Comparison of ENCODE assay signal across 12 cellular contexts in the genomic region with DNA sequence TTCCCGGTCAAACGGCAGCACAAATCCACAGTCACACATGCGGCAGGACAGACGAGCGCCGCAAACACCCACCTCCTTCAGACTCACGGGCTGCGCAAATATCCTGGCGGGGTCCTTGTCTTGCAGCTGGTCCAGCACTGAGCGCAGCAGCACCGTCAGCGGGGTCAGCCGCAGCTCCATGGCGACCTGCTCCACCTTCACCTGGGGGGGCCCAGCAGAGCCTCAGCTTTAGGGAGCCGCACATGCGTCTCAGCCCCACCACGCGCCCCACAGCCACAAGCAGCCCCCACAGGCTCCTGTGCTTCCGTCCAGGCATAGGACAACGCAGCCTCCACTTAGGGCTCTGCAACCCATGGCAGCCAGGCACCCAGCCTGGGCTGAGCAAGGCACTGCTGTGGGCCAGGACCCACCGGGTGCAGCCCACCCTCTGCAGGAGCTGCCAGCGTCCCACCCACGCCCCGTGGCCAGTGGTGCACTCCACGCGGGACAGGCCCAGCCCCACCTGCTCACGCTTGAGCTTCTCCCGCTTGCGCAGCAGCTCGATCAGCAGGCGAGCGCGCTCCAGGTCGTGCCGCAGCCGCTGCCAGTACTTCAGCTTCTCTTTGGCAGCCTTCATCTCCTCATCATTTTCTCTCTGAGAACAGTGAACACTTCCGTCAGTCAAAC. TPM values are rescaled to one million over a fixed set of nuclear protein-coding genes. Genes with fewer than 3 reads are reported as not detected.
A peak's percentile ranks its signal among the peaks of the same experiment; 100 is the strongest.
DNase-seq lines count a peak whose midpoint lies in the region; ATAC-seq and TF ChIP-seq lines count a peak whose summit lies in the region.
"Had no signal": no experiment of that assay in that cellular context is flagged by ENCODE, and none has a peak within 500 bp of the region (broad histone marks: within the 10 kb centered on the region; RNA-seq: fewer than 3 reads in every experiment).

No MANE protein-coding gene starts in this region.

- POLR2A ChIA-PET in activated CD4-positive, alpha-beta T cell treated with anti-CD3 and anti-CD28 coated beads, Interleukin-2, amount 10 ng/mL, durations not matched to agents 7 days and 5 days (lab: Charles Lee), result no interaction called here
- POLR2A ChIA-PET in activated CD8-positive, alpha-beta T cell treated with anti-CD3 and anti-CD28 coated beads for 36 hours (lab: Charles Lee), result no interaction called here

- H3K14ac ChIP-seq in neuronal stem cell (ENCODE audit: low read length), result no peak overlapping the region

- H3K18ac ChIP-seq in neuronal stem cell (ENCODE audit: low read length), result no peak overlapping the region

- no peak overlapping the region for H3K4me3 Mint-ChIP-seq in activated naive CD8-positive, alpha-beta T cell
- H3K4me3 Mint-ChIP-seq in activated naive CD8-positive, alpha-beta T cell treated with anti-CD3 and anti-CD28 coated beads, Interleukin-2, amount 50 U/mL, for 24 hours, result no peak overlapping the region
- H3K4me3 Mint-ChIP-seq in central memory CD8-positive, alpha-beta T cell, result no peak overlapping the region
- no peak overlapping the region for H3K4me3 Mint-ChIP-seq in activated CD4-positive, alpha-beta T cell treated with anti-CD3 and anti-CD28 coated beads, Interleukin-2, amount 10 ng/mL, durations not matched to agents 7 days and 5 days
- no peak overlapping the region for H3K4me3 Mint-ChIP-seq in activated CD8-positive, alpha-beta T cell treated with anti-CD3 and anti-CD28 coated beads for 36 hours

- in situ Hi-C loops in G401 (cut with HindIII; ENCODE audit: low sequenced_read_pairs), result loop anchor here (25.0 kb wide), 1 partner anchor 114 kb away; the partner anchor contains the start of genes ALG12 and CRELD2

- H2BK15ac ChIP-seq in neuronal stem cell (ENCODE audit: low read length), result no peak overlapping the region

- H3K27me3 Mint-ChIP-seq in activated naive CD8-positive, alpha-beta T cell, result no peaks in the 10 kb centered on the region
- no peaks in the 10 kb centered on the region for H3K27me3 Mint-ChIP-seq in activated naive CD8-positive, alpha-beta T cell treated with anti-CD3 and anti-CD28 coated beads, Interleukin-2, amount 50 U/mL, for 24 hours
- H3K27me3 Mint-ChIP-seq in central memory CD8-positive, alpha-beta T cell, result no peaks in the 10 kb centered on the region
- H3K27me3 Mint-ChIP-seq in activated CD4-positive, alpha-beta T cell treated with anti-CD3 and anti-CD28 coated beads, Interleukin-2, amount 10 ng/mL, durations not matched to agents 7 days and 5 days, result no peaks in the 10 kb centered on the region
- H3K27me3 Mint-ChIP-seq in activated CD8-positive, alpha-beta T cell treated with anti-CD3 and anti-CD28 coated beads for 36 hours, result no peaks in the 10 kb centered on the region

- no peak overlapping the region for H2BK120ac ChIP-seq in neuronal stem cell (ENCODE audit: low read depth, low read length)

- no peak overlapping the region for H3K4ac ChIP-seq in neuronal stem cell (ENCODE audit: low read length)

- peak overlapping the region; percentile 85 for H3K23ac ChIP-seq in neuronal stem cell (ENCODE audit: low read depth, low read length, poor library complexity)

- H2BK12ac ChIP-seq in neuronal stem cell (ENCODE audit: low read length), result peak overlapping the region; percentile 16

- no peak overlapping the region for H3K9ac ChIP-seq in neuronal stem cell (ENCODE audit: low read depth, low read length, poor library complexity)

- peaks cover 0 to 2% of the 10 kb centered on the region in 2 donors for H3K9me3 ChIP-seq in neuronal stem cell (replicated peaks in 1 of 2; ENCODE audit: control insufficient read depth in 2 of 2, insufficient read depth in 1 of 2, low read depth in 1 of 2, low read length in 2 of 2)
- H3K9me3 ChIP-seq: HAP-1 had no signal

- no peak for DNase-seq in activated naive CD8-positive, alpha-beta T cell treated with anti-CD3 and anti-CD28 coated beads, Interleukin-2, amount 50 U/mL, for 24 hours
- DNase-seq in G401 (ENCODE audit: low spot score) (peak; percentile 64), neuronal stem cell (ENCODE audit: low spot score) (no peak), MV-4-11 (lab: John Stamatoyannopoulos, UW) (no peak)
- no peak for DNase-seq in central memory CD8-positive, alpha-beta T cell (ENCODE audit: low spot score in 2 of 2)
- DNase-seq in activated CD4-positive, alpha-beta T cell treated with anti-CD3 and anti-CD28 coated beads, Interleukin-2, amount 10 ng/mL, durations not matched to agents 7 days and 5 days, result no peak
- no peak for DNase-seq in activated CD8-positive, alpha-beta T cell treated with anti-CD3 and anti-CD28 coated beads for 36 hours
- DNase-seq: DMS53 had no signal

- H2AK5ac ChIP-seq in neuronal stem cell (ENCODE audit: low read depth, low read length), result no peak overlapping the region

- CTCF ChIA-PET in activated CD4-positive, alpha-beta T cell treated with anti-CD3 and anti-CD28 coated beads, Interleukin-2, amount 10 ng/mL, durations not matched to agents 7 days and 5 days (lab: Charles Lee), result no interaction called here
- CTCF ChIA-PET in activated CD8-positive, alpha-beta T cell treated with anti-CD3 and anti-CD28 coated beads for 36 hours (lab: Charles Lee), result no interaction called here

- WGBS in neuronal stem cell (ENCODE audit: extremely low coverage in 2 of 2, insufficient read length in 2 of 2, insufficient replicate concordance in 1 of 2), 2 donors, result no CpG with 5 or more reads among the region's 37 CpGs

- H3K9me3 Mint-ChIP-seq in activated naive CD8-positive, alpha-beta T cell (ENCODE audit: low read depth), result no peaks in the 10 kb centered on the region
- no peaks in the 10 kb centered on the region for H3K9me3 Mint-ChIP-seq in activated naive CD8-positive, alpha-beta T cell treated with anti-CD3 and anti-CD28 coated beads, Interleukin-2, amount 50 U/mL, for 24 hours
- H3K9me3 Mint-ChIP-seq in central memory CD8-positive, alpha-beta T cell, result no peaks in the 10 kb centered on the region
- H3K9me3 Mint-ChIP-seq in activated CD4-positive, alpha-beta T cell treated with anti-CD3 and anti-CD28 coated beads, Interleukin-2, amount 10 ng/mL, durations not matched to agents 7 days and 5 days, result no peaks in the 10 kb centered on the region
- no peaks in the 10 kb centered on the region for H3K9me3 Mint-ChIP-seq in activated CD8-positive, alpha-beta T cell treated with anti-CD3 and anti-CD28 coated beads for 36 hours

- no peak overlapping the region for H3K4me2 ChIP-seq in neuronal stem cell (ENCODE audit: insufficient read depth, low read length, poor library complexity, severe bottlenecking)

- H3K27ac ChIP-seq in neuronal stem cell (replicated peaks; ENCODE audit: low read length), result no peak overlapping the region
- H3K27ac ChIP-seq: 22Rv1, HL-60 had no signal

- TF ChIP-seq CTCF in activated CD8-positive, alpha-beta T cell treated with anti-CD3 and anti-CD28 coated beads for 36 hours (IDR thresholded peaks at IDR 0.05), result no peak

- peaks cover 42% of the 10 kb centered on the region for H3K79me1 ChIP-seq in neuronal stem cell (ENCODE audit: low read depth, low read length)

- no peaks in the 10 kb centered on the region for H3K27me3 ChIP-seq in neuronal stem cell (ENCODE audit: control insufficient read depth in 3 of 3, insufficient read depth in 3 of 3, low read depth in 1 of 3, low read length in 3 of 3)

- peaks cover 21% of the 10 kb centered on the region for H3K4me1 Mint-ChIP-seq in activated naive CD8-positive, alpha-beta T cell (ENCODE audit: low read depth)
- H3K4me1 Mint-ChIP-seq in activated naive CD8-positive, alpha-beta T cell treated with anti-CD3 and anti-CD28 coated beads, Interleukin-2, amount 50 U/mL, for 24 hours, result peaks cover 5% of the 10 kb centered on the region
- peaks cover 47% of the 10 kb centered on the region for H3K4me1 Mint-ChIP-seq in central memory CD8-positive, alpha-beta T cell
- H3K4me1 Mint-ChIP-seq in activated CD4-positive, alpha-beta T cell treated with anti-CD3 and anti-CD28 coated beads, Interleukin-2, amount 10 ng/mL, durations not matched to agents 7 days and 5 days, result peaks cover 12% of the 10 kb centered on the region
- peaks cover 15% of the 10 kb centered on the region for H3K4me1 Mint-ChIP-seq in activated CD8-positive, alpha-beta T cell treated with anti-CD3 and anti-CD28 coated beads for 36 hours (ENCODE audit: low read depth)

- peaks cover 0 to 2% of the 10 kb centered on the region in 2 donors for H3K4me1 ChIP-seq in neuronal stem cell (ENCODE audit: control insufficient read depth in 2 of 2, insufficient read depth in 1 of 2, low read depth in 1 of 2, low read length in 2 of 2)
- H3K4me1 ChIP-seq: HAP-1 had no signal

- intact Hi-C loops in activated CD8-positive, alpha-beta T cell treated with anti-CD3 and anti-CD28 coated beads for 36 hours (cut with micrococcal nuclease), result no loop called here

- H3K27ac Mint-ChIP-seq in activated naive CD8-positive, alpha-beta T cell, result peak overlapping the region; percentile 50
- H3K27ac Mint-ChIP-seq in activated naive CD8-positive, alpha-beta T cell treated with anti-CD3 and anti-CD28 coated beads, Interleukin-2, amount 50 U/mL, for 24 hours, result no peak overlapping the region
- H3K27ac Mint-ChIP-seq in central memory CD8-positive, alpha-beta T cell (ENCODE audit: low read depth), result peak overlapping the region; percentile 65
- no peak overlapping the region for H3K27ac Mint-ChIP-seq in activated CD4-positive, alpha-beta T cell treated with anti-CD3 and anti-CD28 coated beads, Interleukin-2, amount 10 ng/mL, durations not matched to agents 7 days and 5 days
- no peak overlapping the region for H3K27ac Mint-ChIP-seq in activated CD8-positive, alpha-beta T cell treated with anti-CD3 and anti-CD28 coated beads for 36 hours

- H3K36me3 ChIP-seq in neuronal stem cell (replicated peaks in 1 of 2; ENCODE audit: control insufficient read depth in 2 of 2, insufficient read depth in 2 of 2, low read length in 2 of 2), result peaks cover 53 to 95% of the 10 kb centered on the region in 2 donors

- no peak overlapping the region for H4K8ac ChIP-seq in neuronal stem cell (ENCODE audit: low read depth, low read length)

- no peak overlapping the region for H2AFZ ChIP-seq in neuronal stem cell (ENCODE audit: low read length)

- no peaks in the 10 kb centered on the region for H3K36me3 Mint-ChIP-seq in activated naive CD8-positive, alpha-beta T cell
- peaks cover 25% of the 10 kb centered on the region for H3K36me3 Mint-ChIP-seq in activated naive CD8-positive, alpha-beta T cell treated with anti-CD3 and anti-CD28 coated beads, Interleukin-2, amount 50 U/mL, for 24 hours (ENCODE audit: low read depth)
- peaks cover 80% of the 10 kb centered on the region for H3K36me3 Mint-ChIP-seq in central memory CD8-positive, alpha-beta T cell (ENCODE audit: insufficient read depth)
- peaks cover 42% of the 10 kb centered on the region for H3K36me3 Mint-ChIP-seq in activated CD4-positive, alpha-beta T cell treated with anti-CD3 and anti-CD28 coated beads, Interleukin-2, amount 10 ng/mL, durations not matched to agents 7 days and 5 days (ENCODE audit: low read depth)
- H3K36me3 Mint-ChIP-seq in activated CD8-positive, alpha-beta T cell treated with anti-CD3 and anti-CD28 coated beads for 36 hours (ENCODE audit: low read depth), result peaks cover 30% of the 10 kb centered on the region

- H3K4me3 ChIP-seq in neuronal stem cell (ENCODE audit: low read length in 2 of 2), result peak overlapping the region in 1 of 2 donors; percentile 24
- H3K4me3 ChIP-seq: HAP-1 had no signal

- ATAC-seq in activated naive CD8-positive, alpha-beta T cell treated with anti-CD3 and anti-CD28 coated beads, Interleukin-2, amount 50 U/mL, for 24 hours, result no peak
- ATAC-seq in central memory CD8-positive, alpha-beta T cell (replicated peaks; ENCODE audit: extremely low read depth, poor library complexity, severe bottlenecking), result no peak
- no peak for ATAC-seq in activated CD8-positive, alpha-beta T cell treated with anti-CD3 and anti-CD28 coated beads for 36 hours

- H4K91ac ChIP-seq in neuronal stem cell (ENCODE audit: low read depth, low read length, poor library complexity), result no peak overlapping the region

- peak overlapping the region; percentile 53 for H2BK5ac ChIP-seq in neuronal stem cell (ENCODE audit: low read length)

RNA-seq across cellular contexts. Expression of gene BRD1, which starts 29.1 kb away (rescaled TPM):
- total RNA-seq in G401 (2014; rRNA removed; shearing (Covaris generic)), result 19.3 and 27.5 TPM in 2 replicates
- polyA plus RNA-seq in neuronal stem cell (2013, experiment 1 of 2), result 21.8 TPM
- 22.7 TPM for polyA plus RNA-seq in neuronal stem cell (2013, experiment 2 of 2)
- total RNA-seq in activated CD4-positive, alpha-beta T cell treated with anti-CD3 and anti-CD28 coated beads, Interleukin-2, amount 10 ng/mL, durations not matched to agents 7 days and 5 days, result 10 to 100 TPM; 46.9 to 49.2 TPM
- 10 to 100 TPM; 24.5 to 29.0 TPM for total RNA-seq in activated CD8-positive, alpha-beta T cell treated with anti-CD3 and anti-CD28 coated beads for 36 hours

RNA-seq across cellular contexts. Expression of gene ZBED4, which starts 55.0 kb away (rescaled TPM):
- 10.0 and 12.8 TPM in 2 replicates for total RNA-seq in G401 (2014; rRNA removed; shearing (Covaris generic))
- 22.2 TPM for polyA plus RNA-seq in neuronal stem cell (2013, experiment 1 of 2)
- polyA plus RNA-seq in neuronal stem cell (2013, experiment 2 of 2), result 22.3 TPM
- 10 to 100 TPM; 20.0 to 20.8 TPM for total RNA-seq in activated CD4-positive, alpha-beta T cell treated with anti-CD3 and anti-CD28 coated beads, Interleukin-2, amount 10 ng/mL, durations not matched to agents 7 days and 5 days
- 10 to 100 TPM; 19.7 to 20.1 TPM for total RNA-seq in activated CD8-positive, alpha-beta T cell treated with anti-CD3 and anti-CD28 coated beads for 36 hours

Comparison
In these comparisons a context has a peak if more than half of its experiments do, and no peak if none do; other contexts are left out.
1. H3K27ac Mint-ChIP-seq: peak in activated naive CD8-positive, alpha-beta T cell (single experiment) and central memory CD8-positive, alpha-beta T cell (single experiment); none in activated naive CD8-positive, alpha-beta T cell treated with anti-CD3 and anti-CD28 coated beads, Interleukin-2, amount 50 U/mL, for 24 hours (single experiment), activated CD4-positive, alpha-beta T cell treated with anti-CD3 and anti-CD28 coated beads, Interleukin-2, amount 10 ng/mL, durations not matched to agents 7 days and 5 days (single experiment) and activated CD8-positive, alpha-beta T cell treated with anti-CD3 and anti-CD28 coated beads for 36 hours (single experiment).